17 cellular contexts compared by ENCODE assay signal in the genomic region with DNA sequence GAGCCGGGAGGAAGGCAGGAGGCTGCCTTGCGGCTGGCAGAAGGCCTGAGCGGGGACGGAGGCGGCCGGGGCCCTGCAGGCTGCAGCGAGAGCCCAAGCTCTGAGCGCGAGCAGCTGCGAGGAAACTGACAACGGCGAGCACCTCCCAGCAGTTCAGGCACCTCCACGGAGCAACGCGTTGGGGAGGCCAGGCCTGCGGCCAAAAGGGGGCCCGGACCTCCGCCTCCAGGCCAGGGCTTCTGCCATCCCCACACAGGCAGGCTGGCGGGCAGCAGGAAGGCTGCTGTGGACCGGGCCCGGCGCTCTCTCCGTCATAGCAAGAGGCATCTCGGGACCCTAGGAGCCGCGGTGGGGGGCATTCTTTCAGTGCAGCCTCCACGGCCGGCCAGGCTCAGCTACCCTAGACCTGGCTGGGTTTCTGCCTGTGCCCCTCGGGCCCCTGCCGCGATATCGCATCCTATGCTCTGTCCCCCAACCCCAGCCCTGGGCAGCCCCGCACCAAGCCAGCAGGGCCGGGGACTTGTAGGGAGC. TPM values are rescaled to one million over a fixed set of nuclear protein-coding genes. Genes with fewer than 3 reads are reported as not detected.
"Had no signal": no experiment of that assay in that cellular context is flagged by ENCODE, and none has a peak within 500 bp of the region (broad histone marks: within the 10 kb centered on the region; RNA-seq: fewer than 3 reads in every experiment).

No MANE protein-coding gene starts in this region.

- H3K4me3 ChIP-seq: ascending aorta, gastrocnemius medialis, heart left ventricle had no signal

- H3K27me3 ChIP-seq: ascending aorta, gastrocnemius medialis had no signal

- H3K9me3 Mint-ChIP-seq: activated naive CD4-positive, alpha-beta T cell treated with anti-CD3 and anti-CD28 coated beads, Interleukin-2, amount 10 ng/mL, durations not matched to agents 7 days and 5 days; natural killer cell had no signal

- DNase-seq: activated naive CD4-positive, alpha-beta T cell treated with anti-CD3 and anti-CD28 coated beads, Interleukin-2, amount 10 ng/mL, durations not matched to agents 7 days and 5 days; activated T-cell treated with anti-CD3 and anti-CD28 coated beads for 4 hours; gastrocnemius medialis; heart left ventricle; mesenchymal stem cell; natural killer cell; stimulated activated CD4-positive, alpha-beta T cell treated with anti-CD3 and anti-CD28 coated beads, Interleukin-15, amount 100 ng/mL, for 24 hours; stimulated activated CD4-positive, alpha-beta T cell treated with anti-CD3 and anti-CD28 coated beads, Interleukin-4, amount 100 ng/mL, for 1 hour; stimulated activated naive CD4-positive, alpha-beta T cell treated with Interleukin-2 at 50 U/mL for 16 hours had no signal

- ATAC-seq: gastrocnemius medialis, natural killer cell had no signal

- H3K4me3 Mint-ChIP-seq: activated naive CD4-positive, alpha-beta T cell treated with anti-CD3 and anti-CD28 coated beads, Interleukin-2, amount 10 ng/mL, durations not matched to agents 7 days and 5 days; natural killer cell had no signal

- H3K4me1 ChIP-seq: ascending aorta, gastrocnemius medialis had no signal

- H3K27ac ChIP-seq: ascending aorta, gastrocnemius medialis, heart left ventricle had no signal

- H3K27ac Mint-ChIP-seq: activated naive CD4-positive, alpha-beta T cell treated with anti-CD3 and anti-CD28 coated beads, Interleukin-2, amount 10 ng/mL, durations not matched to agents 7 days and 5 days; natural killer cell had no signal

- H3K36me3 ChIP-seq: ascending aorta, gastrocnemius medialis, heart left ventricle had no signal

- H3K9me3 ChIP-seq: ascending aorta, gastrocnemius medialis, heart left ventricle had no signal

- H3K36me3 Mint-ChIP-seq: activated naive CD4-positive, alpha-beta T cell treated with anti-CD3 and anti-CD28 coated beads, Interleukin-2, amount 10 ng/mL, durations not matched to agents 7 days and 5 days; natural killer cell had no signal

RNA-seq across cellular contexts. Expression of gene SLC22A11, which starts 12.4 kb away (rescaled TPM):
- total RNA-seq: activated CD8-positive, alpha-beta memory T cell treated with anti-CD3 and anti-CD28 coated beads for 36 hours; ascending aorta; bronchial epithelial cell; dermis microvascular lymphatic vessel endothelial cell; gastrocnemius medialis; heart left ventricle; natural killer cell; T-helper 2 cell treated with Interferon-gamma antibody and Interleukin-4, amounts not matched to agents 100 ng/mL and 5 ng/mL, for 36 hours; temporal lobe; urinary bladder had no signal
- polyA plus RNA-seq: heart left ventricle had no signal

RNA-seq across cellular contexts. Expression of gene SLC22A12, which starts 22.9 kb away (rescaled TPM):
- total RNA-seq: activated CD8-positive, alpha-beta memory T cell treated with anti-CD3 and anti-CD28 coated beads for 36 hours; ascending aorta; bronchial epithelial cell; dermis microvascular lymphatic vessel endothelial cell; epithelial cell of proximal tubule; gastrocnemius medialis; heart left ventricle; natural killer cell; T-helper 2 cell treated with Interferon-gamma antibody and Interleukin-4, amounts not matched to agents 100 ng/mL and 5 ng/mL, for 36 hours; temporal lobe; urinary bladder had no signal
- polyA plus RNA-seq: heart left ventricle, urinary bladder had no signal
